Comparison of ENCODE assay signal across 14 cellular contexts in genomic region chr1:229170274-229170673, GRCh38.
A peak's percentile ranks its signal among the peaks of the same experiment; 100 is the strongest.
DNase-seq lines count a peak whose midpoint lies in the region; ATAC-seq, FAIRE-seq and TF ChIP-seq lines count a peak whose summit lies in the region.
"Had no signal": no experiment of that assay in that cellular context is flagged by ENCODE, and none has a peak within 500 bp of the region (broad histone marks: within the 10 kb centered on the region; RNA-seq: fewer than 3 reads in every experiment).

No MANE protein-coding gene starts in this region.

- peaks cover 18% of the 10 kb centered on the region for H3K27me3 Mint-ChIP-seq in nephron (ENCODE audit: low read depth)

- TF ChIP-seq POLR2A in H1 (IDR thresholded peaks at IDR 0.05; ENCODE audit: control extremely low read depth in 1 of 2, low read depth in 2 of 2, low read length in 2 of 2) (no peak), thyroid gland (IDR thresholded peaks at IDR 0.05) (no peak), gastrocnemius medialis (IDR thresholded peaks at IDR 0.05) (no peak)

- H3K23me2 ChIP-seq in H1 (ENCODE audit: low read depth, low read length), result no peaks in the 10 kb centered on the region

- no peaks in the 10 kb centered on the region for H3K27me3 ChIP-seq in H1 (replicated peaks in 1 of 4; ENCODE audit: control insufficient read depth in 3 of 4, extremely low read depth in 1 of 4, insufficient read depth in 3 of 4, low read length in 3 of 4)
- H3K27me3 ChIP-seq in thyroid gland, result no peaks in the 10 kb centered on the region
- no peaks in the 10 kb centered on the region for H3K27me3 ChIP-seq in gastrocnemius medialis
- H3K27me3 ChIP-seq: BLaER1 treated with 17β-estradiol and CSF1 and Interleukin-3, amounts not matched to agents 10 nM and 100 nM had no signal

- peaks cover 37% of the 10 kb centered on the region for H3K4me1 Mint-ChIP-seq in nephron

- TF ChIP-seq CTCF in VCaP (conservative IDR thresholded peaks at IDR 0.05), result no peak
- no peak for TF ChIP-seq CTCF in H1 (IDR thresholded peaks at IDR 0.05; ENCODE audit: control extremely low read depth in 1 of 3, insufficient read depth in 1 of 3, low read depth in 1 of 3, low read length in 3 of 3)
- TF ChIP-seq CTCF in nephron (IDR thresholded peaks at IDR 0.05; ENCODE audit: unreplicated experiment in 3 of 3), result no peak
- TF ChIP-seq CTCF in thyroid gland (IDR thresholded peaks at IDR 0.05), result no peak
- TF ChIP-seq CTCF in GM20000 (IDR thresholded peaks at IDR 0.05; ENCODE audit: extremely low read depth, missing control alignments), result no peak
- TF ChIP-seq CTCF in gastrocnemius medialis (IDR thresholded peaks at IDR 0.05 in 4 of 5, conservative IDR thresholded peaks at IDR 0.05 in 1 of 5), result no peak

- H4K5ac ChIP-seq in H1 (ENCODE audit: insufficient read length, low read depth, low read length), result no peak overlapping the region

- H3K4me3 Mint-ChIP-seq in nephron, result no peak overlapping the region
- H3K4me3 Mint-ChIP-seq: CD4-positive, CD25-positive, alpha-beta regulatory T cell had no signal

- H4K91ac ChIP-seq in H1 (replicated peaks; ENCODE audit: insufficient read length, low read length), result no peak overlapping the region

- peak overlapping the region; percentile 85 for H3K27ac ChIP-seq in VCaP
- no peak overlapping the region for H3K27ac ChIP-seq in H1 (ENCODE audit: low read depth, low read length)
- peak overlapping the region in 2 of 3 donors; percentile 43 to 53 for H3K27ac ChIP-seq in thyroid gland
- no peak overlapping the region for H3K27ac ChIP-seq in gastrocnemius medialis
- H3K27ac ChIP-seq: BLaER1 treated with 17β-estradiol and CSF1 and Interleukin-3, amounts not matched to agents 10 nM and 100 nM; GM23248; HL-60 had no signal

- no peaks in the 10 kb centered on the region for H3K79me1 ChIP-seq in H1 (ENCODE audit: low read depth, low read length)

- no peak overlapping the region for H3K9ac ChIP-seq in H1 (replicated peaks in 1 of 4; ENCODE audit: extremely low read depth in 1 of 4, low read depth in 3 of 4, low read length in 3 of 4)
- H3K9ac ChIP-seq: BLaER1 treated with 17β-estradiol and CSF1 and Interleukin-3, amounts not matched to agents 10 nM and 100 nM; GM23248 had no signal

- H3K23ac ChIP-seq in H1 (ENCODE audit: insufficient read length), result no peak overlapping the region

- H2AFZ ChIP-seq in H1 (ENCODE audit: low read length), result no peak overlapping the region
- H2AFZ ChIP-seq: GM23248 had no signal

- no peak overlapping the region for H3K4ac ChIP-seq in H1 (replicated peaks; ENCODE audit: insufficient read length, low read depth, low read length)

- H3K9me3 ChIP-seq in H1 (ENCODE audit: insufficient read depth in 2 of 2, low read depth in 1 of 2, low read length in 1 of 2), result no peaks in the 10 kb centered on the region
- no peaks in the 10 kb centered on the region for H3K9me3 ChIP-seq in thyroid gland
- H3K9me3 ChIP-seq in gastrocnemius medialis, result no peaks in the 10 kb centered on the region
- H3K9me3 ChIP-seq: BLaER1 treated with 17β-estradiol and CSF1 and Interleukin-3, amounts not matched to agents 10 nM and 100 nM had no signal

- in situ Hi-C loops in gastrocnemius medialis (cut with MboI; ENCODE audit: low sequenced_read_pairs in 4 of 4), result no loop called here

- H3K36me3 Mint-ChIP-seq in nephron (ENCODE audit: low read depth), result no peaks in the 10 kb centered on the region
- H3K36me3 Mint-ChIP-seq: CD4-positive, CD25-positive, alpha-beta regulatory T cell had no signal

- TF ChIP-seq RAD21 in H1 (IDR thresholded peaks at IDR 0.05 in 1 of 2, conservative IDR thresholded peaks at IDR 0.05 in 1 of 2; ENCODE audit: low read depth in 2 of 2, low read length in 2 of 2), result no peak

- no peak overlapping the region for H3K18ac ChIP-seq in H1 (ENCODE audit: extremely low read depth, low read length)

- WGBS in H1 (ENCODE audit: extremely low coverage in 1 of 2, insufficient coverage in 1 of 2, insufficient read length in 1 of 2, insufficient replicate concordance in 2 of 2, low coverage in 1 of 2, low lambda C conversion rate in 2 of 2, missing lambda C conversion rate in 1 of 2), 2 experiments, result 86% methylated on average over 12 of the region's 12 CpGs; no CpG with 5 or more reads in 1 of the 2 experiments
- 80 to 85% methylated on average over 11 of the region's 12 CpGs for WGBS in thyroid gland, 2 donors

- no peak for TF ChIP-seq EP300 in H1 (IDR thresholded peaks at IDR 0.05; ENCODE audit: borderline replicate concordance in 1 of 2, low read depth in 2 of 2, low read length in 2 of 2)

- intact Hi-C loops in thyroid gland (cut with DNase I), result no loop called here
- intact Hi-C loops in gastrocnemius medialis (cut with DNase I; ENCODE audit: low total_unique reads), result no loop called here

- no peak overlapping the region for H2BK5ac ChIP-seq in H1 (ENCODE audit: low read depth, low read length)

- H3K4me1 ChIP-seq in H1 (replicated peaks in 1 of 4; ENCODE audit: control insufficient read depth in 3 of 4, insufficient read depth in 4 of 4, low read length in 3 of 4), result peaks cover 0 to 5% (median 4%) of the 10 kb centered on the region in 4 experiments; a peak in 4 of 7 replicates
- H3K4me1 ChIP-seq in thyroid gland, result peaks cover 10 to 32% of the 10 kb centered on the region in 2 donors
- no peaks in the 10 kb centered on the region for H3K4me1 ChIP-seq in gastrocnemius medialis

- no peak overlapping the region for H3K14ac ChIP-seq in H1 (ENCODE audit: insufficient read length)

- no peak overlapping the region for H3K4me2 ChIP-seq in H1 (ENCODE audit: insufficient read depth in 1 of 2, low read depth in 2 of 2, low read length in 2 of 2)
- H3K4me2 ChIP-seq: BLaER1 treated with 17β-estradiol and CSF1 and Interleukin-3, amounts not matched to agents 10 nM and 100 nM had no signal

- no peak for ATAC-seq in gastrocnemius medialis

- H2AK5ac ChIP-seq in H1 (ENCODE audit: low read depth, low read length), result no peak overlapping the region

- H2BK15ac ChIP-seq in H1 (ENCODE audit: low read length), result no peak overlapping the region

- H3K79me2 ChIP-seq in H1 (ENCODE audit: control insufficient read depth in 1 of 2, insufficient read depth in 2 of 2, low read length in 2 of 2), result no peaks in the 10 kb centered on the region

- CTCF ChIA-PET in H1 (lab: Charles Lee; ENCODE audit: partially characterized antibody), result interaction anchor here (2.5 kb wide), 1 partner anchor 20 kb away, joined by 6 read pairs; no protein-coding TSS in a partner anchor

- no peak overlapping the region for H2BK20ac ChIP-seq in H1 (ENCODE audit: low read length)

- H3K36me3 ChIP-seq in H1 (ENCODE audit: control insufficient read depth in 2 of 4, insufficient read depth in 4 of 4, low read length in 3 of 4) (no peaks in the 10 kb centered on the region), thyroid gland (no peaks in the 10 kb centered on the region), gastrocnemius medialis (no peaks in the 10 kb centered on the region)
- H3K36me3 ChIP-seq: BLaER1 treated with 17β-estradiol and CSF1 and Interleukin-3, amounts not matched to agents 10 nM and 100 nM had no signal

- DNase-seq in H1 (ENCODE audit: low read depth in 1 of 2, low spot score in 2 of 2), result no peak
- no peak for DNase-seq in thyroid gland
- DNase-seq in dedifferentiated amniotic fluid mesenchymal stem cell (ENCODE audit: extremely low spot score), result no peak
- DNase-seq in GM20000 (ENCODE audit: low spot score), result no peak
- no peak for DNase-seq in gastrocnemius medialis
- DNase-seq: 8988T; CD4-positive, CD25-positive, alpha-beta regulatory T cell; DMS 273 treated with DMSO at 0.1 percent for 48 hours; GM23248; H7 had no signal

- POLR2A ChIA-PET in H1 (lab: Charles Lee; ENCODE audit: partially characterized antibody), result no interaction called here

- peak overlapping the region; percentile 30 to 67 (median 36) for H3K27ac Mint-ChIP-seq in nephron
- H3K27ac Mint-ChIP-seq: CD4-positive, CD25-positive, alpha-beta regulatory T cell had no signal

- no peak overlapping the region for H4K8ac ChIP-seq in H1 (ENCODE audit: extremely low read depth, insufficient read depth, low read length)

- no peaks in the 10 kb centered on the region for H3K9me3 Mint-ChIP-seq in nephron

- no peak overlapping the region for H2BK120ac ChIP-seq in H1 (replicated peaks; ENCODE audit: low read depth, low read length)

- H3K4me3 ChIP-seq in H1 (ENCODE audit: extremely low read depth in 1 of 4, insufficient read depth in 2 of 4, low read depth in 3 of 4, low read length in 4 of 4) (no peak overlapping the region), thyroid gland (replicated peaks in 1 of 3) (no peak overlapping the region), gastrocnemius medialis (no peak overlapping the region)
- H3K4me3 ChIP-seq: BLaER1 treated with 17β-estradiol and CSF1 and Interleukin-3, amounts not matched to agents 10 nM and 100 nM; GM23248 had no signal

- peak overlapping the region; percentile 71; the same call in 1 of the 2 replicates for H2BK12ac ChIP-seq in H1 (ENCODE audit: low read depth, low read length)

- no peaks in the 10 kb centered on the region for H4K20me1 ChIP-seq in H1 (replicated peaks in 1 of 2; ENCODE audit: control insufficient read depth in 1 of 2, insufficient read depth in 2 of 2, low read length in 2 of 2)
- H4K20me1 ChIP-seq: BLaER1 treated with 17β-estradiol and CSF1 and Interleukin-3, amounts not matched to agents 10 nM and 100 nM had no signal

- no peak for FAIRE-seq in H1 (lab: Jason Lieb, UNC)

- H3K56ac ChIP-seq in H1 (replicated peaks; ENCODE audit: insufficient read length, low read depth, low read length), result no peak overlapping the region

TF ChIP-seq in H1, 55 proteins besides CTCF, POLR2A, EP300 and RAD21:
- TF ChIP-seq SP4 (IDR thresholded peaks at IDR 0.05; ENCODE audit: low read length) (no peak), CHD1 (IDR thresholded peaks at IDR 0.05; ENCODE audit: low read depth, low read length) (no peak), SAP30 (IDR thresholded peaks at IDR 0.05; ENCODE audit: insufficient read depth, insufficient replicate concordance, low read length) (no peak), GABPA (IDR thresholded peaks at IDR 0.05; ENCODE audit: borderline replicate concordance, insufficient read depth, low read length) (no peak), MAX (IDR thresholded peaks at IDR 0.05) (no peak)

Comparison
In these comparisons a context has a peak if more than half of its experiments do, and no peak if none do; other contexts are left out.
1. H3K27ac ChIP-seq: peak in VCaP (single experiment) and thyroid gland (2 of 3); none in H1 (single experiment) and gastrocnemius medialis (0 of 4).